ENCODE assay signal across 1 cellular context in genomic region chr3:188720636-188721035, GRCh38.
TF ChIP-seq lines count a peak whose summit lies in the region.

No MANE protein-coding gene starts in this region.

TF ChIP-seq in HepG2, 621 proteins besides CTCF, POLR2A, EP300 and RAD21 (continued from another document and continues in another):
- TF ChIP-seq ZNF720 (CRISPR knock-in tag; IDR thresholded peaks at IDR 0.05) (no peak), HIC2 (CRISPR knock-in tag; IDR thresholded peaks at IDR 0.05; ENCODE audit: low read depth) (no peak), ZNF460 (CRISPR knock-in tag; IDR thresholded peaks at IDR 0.05; ENCODE audit: borderline replicate concordance) (no peak), ZNF234 (CRISPR knock-in tag; conservative IDR thresholded peaks at IDR 0.05) (no peak), ZNF292 (CRISPR knock-in tag; IDR thresholded peaks at IDR 0.05; ENCODE audit: borderline replicate concordance, low read depth) (peak; percentile 77; the same call in 1 of the 2 replicates), ZC3H13 (CRISPR knock-in tag; IDR thresholded peaks at IDR 0.05) (no peak), ZBTB33 (CRISPR knock-in tag; IDR thresholded peaks at IDR 0.05) (0 out of 2 replicates have a peak, but pooled peaks have one; percentile 47), ZNF777 (CRISPR knock-in tag; IDR thresholded peaks at IDR 0.05) (no peak), BORCS8-MEF2B (CRISPR knock-in tag; IDR thresholded peaks at IDR 0.05) (no peak), ADNP (CRISPR knock-in tag; IDR thresholded peaks at IDR 0.05) (no peak), CBX2 (IDR thresholded peaks at IDR 0.05; ENCODE audit: low read depth, low read length) (no peak), CBX2 (CRISPR knock-in tag; IDR thresholded peaks at IDR 0.05; ENCODE audit: low read depth) (no peak), SMARCC2 (IDR thresholded peaks at IDR 0.05) (no peak), MLX (CRISPR knock-in tag; IDR thresholded peaks at IDR 0.05) (peak; percentile 79), ZNF615 (CRISPR knock-in tag; IDR thresholded peaks at IDR 0.05; ENCODE audit: borderline replicate concordance) (no peak), ATF3 (CRISPR knock-in tag; IDR thresholded peaks at IDR 0.05) (0 out of 2 replicates have a peak, but pooled peaks have one; percentile 68), ERF (CRISPR knock-in tag; IDR thresholded peaks at IDR 0.05) (peak; percentile 87), GTF3A (CRISPR knock-in tag; conservative IDR thresholded peaks at IDR 0.05) (no peak), NFE2 (CRISPR knock-in tag; IDR thresholded peaks at IDR 0.05) (peak; percentile 95), PHF20 (CRISPR knock-in tag; IDR thresholded peaks at IDR 0.05) (no peak), HMG20A (CRISPR knock-in tag; IDR thresholded peaks at IDR 0.05; ENCODE audit: borderline replicate concordance) (peak; percentile 99), SKI (IDR thresholded peaks at IDR 0.05; ENCODE audit: partially characterized antibody) (peak; percentile 92), IRF2 (CRISPR knock-in tag; IDR thresholded peaks at IDR 0.05) (peak; percentile 93), RBAK (CRISPR knock-in tag; IDR thresholded peaks at IDR 0.05) (no peak), ZSCAN31 (CRISPR knock-in tag; IDR thresholded peaks at IDR 0.05; ENCODE audit: low read depth) (0 out of 2 replicates have a peak, but pooled peaks have one; percentile 16), FOXC1 (CRISPR knock-in tag; IDR thresholded peaks at IDR 0.05; ENCODE audit: borderline replicate concordance) (no peak), ZC3H4 (CRISPR knock-in tag; IDR thresholded peaks at IDR 0.05; ENCODE audit: borderline replicate concordance) (no peak), ZFP36L1 (CRISPR knock-in tag; IDR thresholded peaks at IDR 0.05) (no peak), DDIT3 (CRISPR knock-in tag; IDR thresholded peaks at IDR 0.05) (no peak), ZNF687 (CRISPR knock-in tag; IDR thresholded peaks at IDR 0.05) (no peak), REPIN1 (CRISPR knock-in tag; IDR thresholded peaks at IDR 0.05; ENCODE audit: borderline replicate concordance, low read depth) (peak; percentile 71; the same call in 1 of the 2 replicates), ZNF432 (CRISPR knock-in tag; IDR thresholded peaks at IDR 0.05; ENCODE audit: borderline replicate concordance) (no peak), MIER2 (CRISPR knock-in tag; IDR thresholded peaks at IDR 0.05) (no peak), ZKSCAN8 (CRISPR knock-in tag; IDR thresholded peaks at IDR 0.05; ENCODE audit: borderline replicate concordance) (peak; percentile 90; the same call in 1 of the 2 replicates), RFX1 (IDR thresholded peaks at IDR 0.05) (no peak), DMAP1 (CRISPR knock-in tag; IDR thresholded peaks at IDR 0.05) (no peak), ZNF451 (CRISPR knock-in tag; IDR thresholded peaks at IDR 0.05) (no peak), ZMYM2 (CRISPR knock-in tag; IDR thresholded peaks at IDR 0.05) (0 out of 2 replicates have a peak, but pooled peaks have one; percentile 79), ZNF263 (CRISPR knock-in tag; IDR thresholded peaks at IDR 0.05) (no peak; the same call in 1 of the 2 replicates), ZNF512B (CRISPR knock-in tag; IDR thresholded peaks at IDR 0.05; ENCODE audit: borderline replicate concordance) (no peak), HDAC6 (IDR thresholded peaks at IDR 0.05; ENCODE audit: low read depth, low read length) (no peak), IKZF5 (CRISPR knock-in tag; IDR thresholded peaks at IDR 0.05) (peak; percentile 83), FOXK1 (CRISPR knock-in tag; IDR thresholded peaks at IDR 0.05; ENCODE audit: borderline replicate concordance, low read depth) (peak; percentile 82; the same call in 1 of the 2 replicates), ATF5 (CRISPR knock-in tag; IDR thresholded peaks at IDR 0.05; ENCODE audit: low read depth) (no peak), ZNF317 (CRISPR knock-in tag; IDR thresholded peaks at IDR 0.05) (no peak; the same call in 1 of the 2 replicates), ZNF816 (CRISPR knock-in tag; IDR thresholded peaks at IDR 0.05; ENCODE audit: borderline replicate concordance) (no peak), HOMEZ (CRISPR knock-in tag; IDR thresholded peaks at IDR 0.05; ENCODE audit: low read depth) (peak; percentile 98), ZNF326 (CRISPR knock-in tag; IDR thresholded peaks at IDR 0.05; ENCODE audit: borderline replicate concordance) (no peak), NR2F6 (IDR thresholded peaks at IDR 0.05) (peak; percentile 88), NR2F6 (CRISPR knock-in tag; IDR thresholded peaks at IDR 0.05) (peak; percentile 94), FUBP1 (CRISPR knock-in tag; IDR thresholded peaks at IDR 0.05; ENCODE audit: borderline replicate concordance) (no peak)
